ENCODE assay signal across 9 cellular contexts in the genomic region with DNA sequence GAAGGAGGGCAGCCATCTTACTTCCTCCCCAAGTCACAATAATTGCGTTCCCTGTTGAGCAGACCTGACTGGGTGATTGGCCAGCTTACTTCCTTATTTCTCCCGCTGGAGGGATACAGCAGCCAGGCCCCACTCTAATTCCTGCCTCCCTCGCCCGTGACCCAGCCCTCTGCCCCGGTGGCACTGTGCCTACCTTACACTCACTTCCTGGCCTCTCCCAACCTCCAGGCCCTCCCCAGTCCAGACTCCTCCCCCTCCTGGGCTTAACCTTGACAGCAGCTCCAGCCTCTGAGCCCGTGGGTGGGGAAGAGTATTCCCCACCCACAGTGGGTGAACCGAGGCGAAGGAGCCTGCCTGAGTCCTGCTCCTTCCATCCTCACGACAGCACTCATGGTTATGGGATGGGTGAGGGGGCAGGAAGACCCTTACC. TPM values are rescaled to one million over a fixed set of nuclear protein-coding genes. Genes with fewer than 3 reads are reported as not detected.
DNase-seq lines count a peak whose midpoint lies in the region; ATAC-seq and TF ChIP-seq lines count a peak whose summit lies in the region.
"Had no signal": no experiment of that assay in that cellular context is flagged by ENCODE, and none has a peak within 500 bp of the region (broad histone marks: within the 10 kb centered on the region; RNA-seq: fewer than 3 reads in every experiment).

No MANE protein-coding gene starts in this region.

- TF ChIP-seq CTCF in uterus (IDR thresholded peaks at IDR 0.05) = no peak

- H3K27me3 Mint-ChIP-seq in activated T-helper 1 cell treated with anti-CD3 and anti-CD28 coated beads, Interleukin-12 subunit alpha, Interleukin-12 subunit beta, Interleukin-2, Interleukin-4 antibody, amounts not matched to agents 30 ng/mL and 10 ng/mL and 1 ng/mL, durations not matched to agents 14 hours and 24 hours and 36 hours (ENCODE audit: insufficient read depth) = no peaks in the 10 kb centered on the region

- no peaks in the 10 kb centered on the region for H3K9me3 Mint-ChIP-seq in activated T-helper 1 cell treated with anti-CD3 and anti-CD28 coated beads, Interleukin-12 subunit alpha, Interleukin-12 subunit beta, Interleukin-2, Interleukin-4 antibody, amounts not matched to agents 30 ng/mL and 10 ng/mL and 1 ng/mL, durations not matched to agents 14 hours and 24 hours and 36 hours

- peak overlapping the region; percentile 45 to 49 for H3K27ac ChIP-seq in uterus
- H3K27ac ChIP-seq: VCaP had no signal

- H3K36me3 ChIP-seq in uterus = no peaks in the 10 kb centered on the region

- DNase-seq in stimulated activated CD4-positive, alpha-beta T cell treated with anti-CD3 and anti-CD28 coated beads, Interleukin-2, amount 100 ng/mL, for 24 hours = peak; percentile 45 to 47
- DNase-seq in stimulated activated CD4-positive, alpha-beta T cell treated with anti-CD3 and anti-CD28 coated beads, Interleukin-4, amount 100 ng/mL, for 1 hour = no peak
- no peak for DNase-seq in activated T-helper 1 cell treated with anti-CD3 and anti-CD28 coated beads, Interleukin-12 subunit alpha, Interleukin-12 subunit beta, Interleukin-2, Interleukin-4 antibody, amounts not matched to agents 30 ng/mL and 10 ng/mL and 1 ng/mL, durations not matched to agents 14 hours and 24 hours and 36 hours (ENCODE audit: low spot score)
- DNase-seq in left colon (peak; percentile 93 to 98), uterus (peak in 1 of 2 donors; percentile 70), NCI-H128 (lab: John Stamatoyannopoulos, UW; ENCODE audit: unreplicated experiment) (no peak), ACHN (no peak)
- DNase-seq in effector CD8-positive, alpha-beta T cell (lab: John Stamatoyannopoulos, UW) = no peak

- H3K4me1 ChIP-seq in uterus = peaks cover 5 to 11% of the 10 kb centered on the region in 2 donors

- ATAC-seq in left colon = peak; percentile 72

- no peaks in the 10 kb centered on the region for H3K27me3 ChIP-seq in uterus

- no peaks in the 10 kb centered on the region for H3K9me3 ChIP-seq in uterus

- H3K4me1 Mint-ChIP-seq in activated T-helper 1 cell treated with anti-CD3 and anti-CD28 coated beads, Interleukin-12 subunit alpha, Interleukin-12 subunit beta, Interleukin-2, Interleukin-4 antibody, amounts not matched to agents 30 ng/mL and 10 ng/mL and 1 ng/mL, durations not matched to agents 14 hours and 24 hours and 36 hours (ENCODE audit: low read depth) = peaks cover 39% of the 10 kb centered on the region

- in situ Hi-C loops in ACHN (cut with HindIII; ENCODE audit: low pct_ligation_motif_present, low pct_unique_long_range_greater_than_20kb, low sequenced_read_pairs) = no loop called here

- intact Hi-C loops in activated T-helper 1 cell treated with anti-CD3 and anti-CD28 coated beads, Interleukin-12 subunit alpha, Interleukin-12 subunit beta, Interleukin-2, Interleukin-4 antibody, amounts not matched to agents 30 ng/mL and 10 ng/mL and 1 ng/mL, durations not matched to agents 14 hours and 24 hours and 36 hours (cut with micrococcal nuclease) = loop anchor here (10.0 kb wide), 1 partner anchor 372 kb away; the partner anchor contains the start of genes HSD17B8, RING1, RXRB and SLC39A7
- intact Hi-C loops in left colon (cut with DNase I, micrococcal nuclease) (no loop called here), uterus (cut with DNase I; ENCODE audit: low total_unique reads) (no loop called here)

- no peak overlapping the region for H3K4me3 ChIP-seq in uterus

- no peak for TF ChIP-seq POLR2A in uterus (IDR thresholded peaks at IDR 0.05)

- peaks cover 34% of the 10 kb centered on the region for H3K36me3 Mint-ChIP-seq in activated T-helper 1 cell treated with anti-CD3 and anti-CD28 coated beads, Interleukin-12 subunit alpha, Interleukin-12 subunit beta, Interleukin-2, Interleukin-4 antibody, amounts not matched to agents 30 ng/mL and 10 ng/mL and 1 ng/mL, durations not matched to agents 14 hours and 24 hours and 36 hours (ENCODE audit: low read depth)

- H3K4me3 Mint-ChIP-seq in activated T-helper 1 cell treated with anti-CD3 and anti-CD28 coated beads, Interleukin-12 subunit alpha, Interleukin-12 subunit beta, Interleukin-2, Interleukin-4 antibody, amounts not matched to agents 30 ng/mL and 10 ng/mL and 1 ng/mL, durations not matched to agents 14 hours and 24 hours and 36 hours = peak overlapping the region; percentile 90

- peak overlapping the region; percentile 65 for H3K27ac Mint-ChIP-seq in activated T-helper 1 cell treated with anti-CD3 and anti-CD28 coated beads, Interleukin-12 subunit alpha, Interleukin-12 subunit beta, Interleukin-2, Interleukin-4 antibody, amounts not matched to agents 30 ng/mL and 10 ng/mL and 1 ng/mL, durations not matched to agents 14 hours and 24 hours and 36 hours

RNA-seq across cellular contexts. Expression of gene BAK1, which starts 3.0 kb away (rescaled TPM):
- 67.0 and 67.9 TPM in 2 replicates for total RNA-seq in activated T-helper 1 cell treated with anti-CD3 and anti-CD28 coated beads, Interleukin-12 subunit alpha, Interleukin-12 subunit beta, Interleukin-2, Interleukin-4 antibody, amounts not matched to agents 30 ng/mL and 10 ng/mL and 1 ng/mL, durations not matched to agents 14 hours and 24 hours and 36 hours
- total RNA-seq in left colon (10 to 100 TPM; 85.6 to 93.5 TPM), uterus (10 to 100 TPM in 2 of 4 donors, 1 to 10 TPM in 1, under 1 TPM in 1; 0.88 to 15.3 (median 6.1) TPM)

RNA-seq across cellular contexts. Expression of gene ITPR3, which starts 44.0 kb away (rescaled TPM):
- total RNA-seq in activated T-helper 1 cell treated with anti-CD3 and anti-CD28 coated beads, Interleukin-12 subunit alpha, Interleukin-12 subunit beta, Interleukin-2, Interleukin-4 antibody, amounts not matched to agents 30 ng/mL and 10 ng/mL and 1 ng/mL, durations not matched to agents 14 hours and 24 hours and 36 hours = 42.7 and 42.9 TPM in 2 replicates
- total RNA-seq in left colon = 100 to 1,000 TPM; 106 to 108 TPM
- 10 to 100 TPM; 11.2 to 27.6 (median 16.1) TPM for total RNA-seq in uterus

Comparison
In these comparisons a context has a peak if more than half of its experiments do, and no peak if none do; other contexts are left out.
1. DNase-seq: peak in stimulated activated CD4-positive, alpha-beta T cell treated with anti-CD3 and anti-CD28 coated beads, Interleukin-2, amount 100 ng/mL, for 24 hours (2 of 2) and left colon (2 of 2); none in stimulated activated CD4-positive, alpha-beta T cell treated with anti-CD3 and anti-CD28 coated beads, Interleukin-4, amount 100 ng/mL, for 1 hour (single experiment), activated T-helper 1 cell treated with anti-CD3 and anti-CD28 coated beads, Interleukin-12 subunit alpha, Interleukin-12 subunit beta, Interleukin-2, Interleukin-4 antibody, amounts not matched to agents 30 ng/mL and 10 ng/mL and 1 ng/mL, durations not matched to agents 14 hours and 24 hours and 36 hours (single experiment), NCI-H128 (single experiment), effector CD8-positive, alpha-beta T cell (single experiment) and ACHN (single experiment).